8 cellular contexts compared by ENCODE assay signal in genomic region chr4:83009529-83009928, GRCh38.
DNase-seq lines count a peak whose midpoint lies in the region; ATAC-seq and TF ChIP-seq lines count a peak whose summit lies in the region.

No MANE protein-coding gene starts in this region.

- H3K27ac Mint-ChIP-seq in memory B cell, result peak overlapping the region; percentile 97

- H3K36me3 ChIP-seq in HEK293 (ENCODE audit: control insufficient read depth in 2 of 2, insufficient read depth in 1 of 2, low read length in 2 of 2), result no peaks in the 10 kb centered on the region; a peak in 1 of 3 replicates

- peaks cover 24% of the 10 kb centered on the region for H3K4me1 Mint-ChIP-seq in memory B cell

- no peaks in the 10 kb centered on the region for H3K9me3 ChIP-seq in HEK293 (ENCODE audit: control insufficient read depth, insufficient read depth, low read depth, low read length)

- no peaks in the 10 kb centered on the region; the same call in 1 of the 2 replicates for H3K4me1 ChIP-seq in HEK293 (ENCODE audit: control insufficient read depth, insufficient read depth, low read length)

- DNase-seq in astrocyte of the spinal cord (ENCODE audit: low read depth, low spot score) (no peak), memory B cell (ENCODE audit: low spot score in 2 of 2) (no peak), DMS 273 treated with DMSO at 0.1 percent for 48 hours (lab: John Stamatoyannopoulos, UW) (no peak), NCI-H226 (no peak), NCI-H82 treated with DMSO at 0.1 percent for 48 hours (lab: John Stamatoyannopoulos, UW; ENCODE audit: unreplicated experiment) (no peak)
- DNase-seq in activated CD4-positive, alpha-beta T cell treated with anti-CD3 and anti-CD28 coated beads for 1 hour, result no peak

- POLR2A ChIA-PET in HEK293 (lab: Yijun Ruan, JAX), result interaction anchor here (1.2 to 4.6 kb wide), 2 partner anchors 26 to 109 kb away, joined by 4 to 58 read pairs; partner anchors contain the start of genes COPS4 and THAP9

- in situ Hi-C loops in astrocyte of the spinal cord (cut with HindIII; ENCODE audit: low sequenced_read_pairs), result no loop called here

- H3K4me3 ChIP-seq in HEK293 (ENCODE audit: low read depth, low read length) (peak overlapping the region; percentile 75), astrocyte of the spinal cord (ENCODE audit: low read depth, low read length) (peak overlapping the region; percentile 91)

- peak overlapping the region; percentile 87 for H3K4me3 Mint-ChIP-seq in memory B cell

- H3K36me3 Mint-ChIP-seq in memory B cell, result peaks cover 1% of the 10 kb centered on the region

- H3K27ac ChIP-seq in 22Rv1 (peak overlapping the region; percentile 96), HEK293 (ENCODE audit: extremely low read depth, low read depth, low read length) (no peak overlapping the region)

- TF ChIP-seq CTCF in 22Rv1 (IDR thresholded peaks at IDR 0.05), result no peak
- TF ChIP-seq CTCF in HEK293 (tag by site-specific recombination; IDR thresholded peaks at IDR 0.05), result no peak
- TF ChIP-seq CTCF in astrocyte of the spinal cord (IDR thresholded peaks at IDR 0.05; ENCODE audit: low read depth, low read length), result no peak

- no peak for ATAC-seq in memory B cell (ENCODE audit: low read depth)

- CTCF ChIA-PET in HEK293 (lab: Yijun Ruan, JAX), result interaction anchor here (0.6 kb wide), 1 partner anchor 244 kb away, joined by 5 read pairs; no protein-coding TSS in a partner anchor

- H3K9me3 Mint-ChIP-seq in memory B cell, result no peaks in the 10 kb centered on the region

- no peaks in the 10 kb centered on the region for H3K27me3 Mint-ChIP-seq in memory B cell

TF ChIP-seq in HEK293, 187 proteins besides CTCF, POLR2A, EP300 and RAD21:
- TF ChIP-seq KLF16 (tag by site-specific recombination; IDR thresholded peaks at IDR 0.05), result no peak
- TF ChIP-seq ZNF354C (tag by site-specific recombination; IDR thresholded peaks at IDR 0.05; ENCODE audit: borderline replicate concordance, low read depth), result no peak
- TF ChIP-seq PRDM6 (tag by site-specific recombination; IDR thresholded peaks at IDR 0.05), result peak; percentile 56
